Comparison of ENCODE assay signal across 29 cellular contexts in the genomic region with DNA sequence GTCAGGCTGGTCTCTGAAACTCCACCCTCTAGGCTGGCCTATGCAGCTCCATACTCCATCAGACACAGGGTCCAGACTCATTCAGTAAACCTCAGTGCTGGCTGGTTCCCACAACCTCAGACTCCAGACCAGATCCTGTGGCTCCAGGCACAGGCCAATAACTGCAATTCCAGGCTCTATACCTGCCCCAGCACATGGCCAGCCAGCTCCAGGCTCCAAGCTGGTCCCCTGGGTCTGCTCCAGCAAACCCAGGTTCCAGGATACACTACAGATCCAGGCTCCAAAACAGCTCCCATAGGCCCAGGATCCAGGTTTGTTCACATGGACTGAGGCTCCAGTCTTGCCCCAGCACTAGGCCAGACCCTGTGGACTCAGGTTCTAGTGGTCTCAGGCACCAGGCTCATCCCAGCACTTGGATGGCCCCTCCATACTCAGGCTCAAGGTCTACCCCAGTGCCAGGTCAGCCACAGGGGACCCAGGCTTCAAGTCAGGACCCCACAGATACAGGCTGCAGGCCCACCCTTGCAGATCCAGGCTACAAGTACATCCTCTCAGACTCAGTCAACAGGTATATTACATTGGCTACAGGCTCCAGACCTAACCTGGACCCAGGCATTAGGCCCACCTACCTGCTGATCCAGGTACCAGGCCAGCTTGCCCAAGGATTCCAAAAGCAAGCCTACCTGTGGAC.
"Had no signal": no experiment of that assay in that cellular context is flagged by ENCODE, and none has a peak within 500 bp of the region (broad histone marks: within the 10 kb centered on the region; RNA-seq: fewer than 3 reads in every experiment).

No MANE protein-coding gene starts in this region.

- H3K27me3 ChIP-seq: left lung, neural progenitor cell, ovary, right atrium auricular region, suprapubic skin, tibial artery, vagina had no signal

- H3K4me2 ChIP-seq: neural progenitor cell had no signal

- H3K36me3 ChIP-seq: left lung, lower lobe of right lung, neural progenitor cell, ovary, right atrium auricular region, suprapubic skin, thoracic aorta, tibial artery, vagina had no signal

- H3K27ac Mint-ChIP-seq: naive thymus-derived CD4-positive, alpha-beta T cell; nephron progenitor cell; neural progenitor cell; progenitor cell of endocrine pancreas; stimulated activated effector memory CD8-positive, alpha-beta T cell treated with anti-CD3 and anti-CD28 coated beads, Interleukin-12 subunit alpha, Interleukin-12 subunit beta, amount 100 ng/mL, for 72 hours; stimulated activated naive CD8-positive, alpha-beta T cell treated with anti-CD3 and anti-CD28 coated beads, Interleukin-15, Interleukin-2, amounts not matched to agents 100 ng/mL and 50 ng/mL, for 24 hours; type B pancreatic cell had no signal

- H3K36me3 Mint-ChIP-seq: neural progenitor cell; stimulated activated effector memory CD8-positive, alpha-beta T cell treated with anti-CD3 and anti-CD28 coated beads, Interleukin-12 subunit alpha, Interleukin-12 subunit beta, amount 100 ng/mL, for 72 hours; type B pancreatic cell had no signal

- H2AFZ ChIP-seq: neural progenitor cell had no signal

- FAIRE-seq: keratinocyte had no signal

- H3K27me3 Mint-ChIP-seq: naive thymus-derived CD4-positive, alpha-beta T cell; stimulated activated naive CD8-positive, alpha-beta T cell treated with anti-CD3 and anti-CD28 coated beads, Interleukin-15, Interleukin-2, amounts not matched to agents 100 ng/mL and 50 ng/mL, for 24 hours; type B pancreatic cell had no signal

- H3K27ac ChIP-seq: left lung, neural progenitor cell, ovary, right atrium auricular region, skin epidermis, suprapubic skin, thoracic aorta, tibial artery, vagina had no signal

- DNase-seq: hippocampal formation; kidney glomerular epithelial cell; left cardiac atrium; left lung; lower lobe of right lung; mammary epithelial cell; midbrain; mucosa of descending colon; naive thymus-derived CD4-positive, alpha-beta T cell; nephron progenitor cell; ovary; stimulated activated CD4-positive, alpha-beta T cell treated with anti-CD3 and anti-CD28 coated beads, Interleukin-12 subunit alpha, Interleukin-12 subunit beta, amount 100 ng/mL, for 4 hours; stimulated activated CD4-positive, alpha-beta T cell treated with anti-CD3 and anti-CD28 coated beads, Interleukin-15, amount 100 ng/mL, for 24 hours; stimulated activated CD4-positive, alpha-beta T cell treated with anti-CD3 and anti-CD28 coated beads, Interleukin-2, amount 100 ng/mL, for 24 hours; stimulated activated CD4-positive, alpha-beta T cell treated with anti-CD3 and anti-CD28 coated beads, Interleukin-4, amount 100 ng/mL, for 24 hours; stimulated activated naive CD4-positive, alpha-beta T cell; tibial artery had no signal

- H3K9ac ChIP-seq: neural progenitor cell had no signal

- H3K9me3 ChIP-seq: lower lobe of right lung, mucosa of descending colon, ovary, suprapubic skin, thoracic aorta, tibial artery, vagina had no signal

- H3K4me1 ChIP-seq: neural progenitor cell, right atrium auricular region, vagina had no signal

- H3K4me3 ChIP-seq: left lung, lower lobe of right lung, mucosa of descending colon, neural progenitor cell, ovary, right atrium auricular region, skin epidermis, suprapubic skin, thoracic aorta, tibial artery, vagina had no signal

- ATAC-seq: left cardiac atrium; left lung; mucosa of descending colon; naive thymus-derived CD4-positive, alpha-beta T cell; sciatic nerve; stimulated activated effector memory CD8-positive, alpha-beta T cell treated with anti-CD3 and anti-CD28 coated beads, Interleukin-12 subunit alpha, Interleukin-12 subunit beta, amount 100 ng/mL, for 72 hours had no signal

- H3K4me3 Mint-ChIP-seq: naive thymus-derived CD4-positive, alpha-beta T cell; nephron progenitor cell; neural progenitor cell; stimulated activated effector memory CD8-positive, alpha-beta T cell treated with anti-CD3 and anti-CD28 coated beads, Interleukin-12 subunit alpha, Interleukin-12 subunit beta, amount 100 ng/mL, for 72 hours; stimulated activated naive CD8-positive, alpha-beta T cell treated with anti-CD3 and anti-CD28 coated beads, Interleukin-15, Interleukin-2, amounts not matched to agents 100 ng/mL and 50 ng/mL, for 24 hours; type B pancreatic cell had no signal

- H3K9me3 Mint-ChIP-seq: stimulated activated effector memory CD8-positive, alpha-beta T cell treated with anti-CD3 and anti-CD28 coated beads, Interleukin-12 subunit alpha, Interleukin-12 subunit beta, amount 100 ng/mL, for 72 hours; stimulated activated naive CD8-positive, alpha-beta T cell treated with anti-CD3 and anti-CD28 coated beads, Interleukin-15, Interleukin-2, amounts not matched to agents 100 ng/mL and 50 ng/mL, for 24 hours had no signal
